20 cellular contexts compared by ENCODE assay signal in the genomic region with DNA sequence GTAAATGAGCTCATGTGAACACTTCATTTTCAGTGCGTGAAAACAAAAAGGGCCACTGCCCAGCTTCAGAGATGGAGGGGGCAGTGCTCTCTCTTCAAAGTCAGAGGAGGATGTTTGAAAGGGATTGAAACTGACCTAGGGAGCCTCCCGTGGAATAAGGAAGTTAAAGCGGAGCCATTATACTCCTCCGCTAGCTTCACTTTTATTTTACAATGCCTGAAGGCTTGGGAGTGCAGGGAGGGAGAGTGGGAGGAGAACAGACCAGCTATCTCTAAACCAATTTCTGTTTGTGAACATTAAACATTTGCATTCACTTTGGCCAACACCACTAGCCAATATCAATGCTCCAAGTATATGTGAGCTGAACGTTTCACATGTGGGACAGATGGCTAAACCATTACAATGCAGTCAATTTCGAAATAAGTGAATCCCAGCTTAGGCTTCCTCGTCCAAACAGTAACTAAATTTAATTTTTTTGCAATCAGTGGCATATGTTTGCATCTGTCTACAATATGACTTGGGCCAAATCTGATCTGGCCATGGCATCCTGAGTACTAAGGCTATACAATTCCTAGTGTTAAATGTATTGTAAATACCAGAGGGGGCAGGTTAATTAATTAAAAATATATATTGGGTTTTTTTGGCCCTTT.
DNase-seq lines count a peak whose midpoint lies in the region; ATAC-seq, FAIRE-seq and TF ChIP-seq lines count a peak whose summit lies in the region.
"Had no signal": no experiment of that assay in that cellular context is flagged by ENCODE, and none has a peak within 500 bp of the region (broad histone marks: within the 10 kb centered on the region; RNA-seq: fewer than 3 reads in every experiment).

No MANE protein-coding gene starts in this region.

- H3K79me1 ChIP-seq in IMR-90 (ENCODE audit: low read depth in 1 of 2, low read length in 2 of 2), result no peaks in the 10 kb centered on the region

- 80% methylated on average over 1 of the region's 7 CpGs; no CpG with 5 or more reads in 1 of the 2 experiments for WGBS in IMR-90 (ENCODE audit: extremely low coverage in 2 of 2, insufficient read length in 1 of 2), 2 experiments
- WGBS in pancreas, 2 donors, result 76 to 79% methylated on average over 7 of the region's 7 CpGs

- H2AFZ ChIP-seq in IMR-90 (replicated peaks; ENCODE audit: low read length, poor library complexity), result no peak overlapping the region

- H2BK20ac ChIP-seq in IMR-90 (ENCODE audit: low read depth, low read length), result no peak overlapping the region

- H2BK120ac ChIP-seq in IMR-90 (ENCODE audit: low read depth, low read length), result no peak overlapping the region

- no peak overlapping the region for H4K91ac ChIP-seq in IMR-90 (ENCODE audit: insufficient read depth, low read depth, low read length)

- ATAC-seq in IMR-90 (ENCODE audit: low read depth) (no peak), pancreas (no peak)
- ATAC-seq: effector memory CD8-positive, alpha-beta T cell; right lobe of liver; T-cell had no signal

- no peaks in the 10 kb centered on the region for H3K27me3 ChIP-seq in IMR-90 (ENCODE audit: control insufficient read depth, insufficient read depth, low read length)
- no peaks in the 10 kb centered on the region for H3K27me3 ChIP-seq in pancreas
- H3K27me3 ChIP-seq: right lobe of liver had no signal

- H3K36me3 ChIP-seq in IMR-90 (ENCODE audit: control insufficient read depth, insufficient read depth, low read length) (no peaks in the 10 kb centered on the region), pancreas (no peaks in the 10 kb centered on the region)
- H3K36me3 ChIP-seq: neutrophil, right lobe of liver had no signal

- no peak overlapping the region for H3K23ac ChIP-seq in IMR-90 (ENCODE audit: low read depth, low read length)

- CTCF ChIA-PET in IMR-90 (lab: Yijun Ruan, JAX), result no interaction called here

- H3K18ac ChIP-seq in IMR-90 (ENCODE audit: low read depth, low read length), result no peak overlapping the region; the same call in 1 of the 2 replicates

- H2BK5ac ChIP-seq in IMR-90 (ENCODE audit: low read depth, low read length, poor library complexity, severe bottlenecking), result no peak overlapping the region

- no peak for FAIRE-seq in pancreas (lab: Jason Lieb, UNC)
- FAIRE-seq: RCC 7860 had no signal

- POLR2A ChIA-PET in IMR-90 (lab: Charles Lee; ENCODE audit: unreplicated experiment), result no interaction called here

- H3K27ac ChIP-seq in IMR-90 (ENCODE audit: insufficient read depth, low read length) (peak overlapping the region; percentile 14; the same call in 1 of the 2 replicates), pancreas (no peak overlapping the region)
- H3K27ac ChIP-seq: neutrophil, right lobe of liver had no signal

- no peak overlapping the region for H3K56ac ChIP-seq in IMR-90 (ENCODE audit: extremely low read depth, insufficient read depth, low read length)

- H4K20me1 ChIP-seq in IMR-90 (ENCODE audit: insufficient read depth, low read length), result no peaks in the 10 kb centered on the region

- intact Hi-C loops in IMR-90 (cut with micrococcal nuclease), result no loop called here
- intact Hi-C loops in pancreas (cut with DNase I), result no loop called here

- H2BK15ac ChIP-seq in IMR-90 (ENCODE audit: low read depth, low read length), result no peak overlapping the region

- dilution Hi-C loops in IMR-90 (cut with HindIII; ENCODE audit: low sequenced_read_pairs, unreplicated experiment), result no loop called here

- no peak overlapping the region for H3K4me3 ChIP-seq in IMR-90 (ENCODE audit: insufficient read depth, low read depth, low read length)
- no peak overlapping the region for H3K4me3 ChIP-seq in astrocyte of the spinal cord (ENCODE audit: low read depth, low read length)
- H3K4me3 ChIP-seq in pancreas, result no peak overlapping the region
- H3K4me3 ChIP-seq: right lobe of liver had no signal

- in situ Hi-C loops in IMR-90 (cut with MboI; ENCODE audit: low sequenced_read_pairs), result no loop called here
- in situ Hi-C loops in astrocyte of the spinal cord (cut with HindIII; ENCODE audit: low sequenced_read_pairs), result no loop called here

- no peak for TF ChIP-seq POLR2A in IMR-90 (IDR thresholded peaks at IDR 0.05; ENCODE audit: low read depth, low read length)

- H3K4me2 ChIP-seq in IMR-90 (ENCODE audit: low read depth, low read length), result no peak overlapping the region

- no peak overlapping the region for H2AK9ac ChIP-seq in IMR-90 (replicated peaks; ENCODE audit: low read depth, low read length, poor library complexity)

- H3K4me1 ChIP-seq in IMR-90 (ENCODE audit: control insufficient read depth, insufficient read depth, low read length) (0 out of 2 replicates have a peak, but pooled peaks cover under 1% of the 10 kb centered on the region), pancreas (no peaks in the 10 kb centered on the region)
- H3K4me1 ChIP-seq: right lobe of liver had no signal

- no peaks in the 10 kb centered on the region for H3K9me1 ChIP-seq in IMR-90 (ENCODE audit: insufficient read depth, low read length)

- H3K14ac ChIP-seq in IMR-90 (replicated peaks; ENCODE audit: low read depth, low read length), result no peak overlapping the region

- H2AK5ac ChIP-seq in IMR-90 (ENCODE audit: low read depth, low read length), result no peak overlapping the region

- no TSS peak for BruUV-seq in IMR-90 (replicated peaks; lab: Mats Ljungman, UMichigan)

- no peak overlapping the region for H3K4ac ChIP-seq in IMR-90 (ENCODE audit: low read depth, low read length)

- DNase-seq in AG20443 (ENCODE audit: low spot score) (peak; percentile 5), IMR-90 (peak; percentile 9), astrocyte of the spinal cord (ENCODE audit: low read depth, low spot score) (peak; percentile 1), left kidney (ENCODE audit: low read depth, low spot score) (peak; percentile 60), NCI-H2081 treated with DMSO at 0.1 percent for 48 hours (lab: John Stamatoyannopoulos, UW) (no peak), NCI-H1436 (lab: John Stamatoyannopoulos, UW) (no peak), pancreas (no peak), NCI-H2107 (lab: John Stamatoyannopoulos, UW) (no peak)
- DNase-seq: activated B cell treated with CpG ODN at 0.5 μM for 24 hours; DMS 273 treated with DMSO at 0.1 percent for 48 hours; effector memory CD8-positive, alpha-beta T cell; H9; immature natural killer cell; KG1; NCI-H146; NCI-H526 treated with DMSO at 0.1 percent for 48 hours; right lobe of liver; T-cell had no signal

- H3K9ac ChIP-seq in IMR-90 (ENCODE audit: low read depth, low read length), result no peak overlapping the region

- H4K5ac ChIP-seq in IMR-90 (ENCODE audit: low read depth, low read length), result peak overlapping the region; percentile 44; the same call in 1 of the 2 replicates

- TF ChIP-seq CTCF in IMR-90 (conservative IDR thresholded peaks at IDR 0.05; ENCODE audit: low read depth, low read length) (no peak), astrocyte of the spinal cord (IDR thresholded peaks at IDR 0.05; ENCODE audit: low read depth, low read length) (no peak), pancreas (IDR thresholded peaks at IDR 0.05) (no peak)

- TF ChIP-seq RAD21 in IMR-90 (IDR thresholded peaks at IDR 0.05; ENCODE audit: low read length), result no peak

- H3K9me3 ChIP-seq in IMR-90 (ENCODE audit: control insufficient read depth, insufficient read depth, low read length) (no peaks in the 10 kb centered on the region), pancreas (no peaks in the 10 kb centered on the region)
- H3K9me3 ChIP-seq: neutrophil, right lobe of liver had no signal

- no peak overlapping the region for H4K8ac ChIP-seq in IMR-90 (ENCODE audit: low read depth in 2 of 2, low read length in 2 of 2)

TF ChIP-seq in IMR-90, 13 proteins besides CTCF, POLR2A, EP300 and RAD21:
- no peak for TF ChIP-seq FOS (IDR thresholded peaks at IDR 0.05; ENCODE audit: low read depth, low read length)
- TF ChIP-seq MAFK (IDR thresholded peaks at IDR 0.05; ENCODE audit: low read depth, low read length), result no peak
- TF ChIP-seq RFX5 (IDR thresholded peaks at IDR 0.05; ENCODE audit: low read depth, low read length), result no peak
- TF ChIP-seq NFE2L2 (IDR thresholded peaks at IDR 0.05; ENCODE audit: low read depth, low read length), result no peak
- no peak for TF ChIP-seq RCOR1 (IDR thresholded peaks at IDR 0.05; ENCODE audit: insufficient replicate concordance, low read length)
- no peak for TF ChIP-seq MAZ (IDR thresholded peaks at IDR 0.05; ENCODE audit: borderline replicate concordance, low read depth, low read length)
- no peak for TF ChIP-seq MXI1 (IDR thresholded peaks at IDR 0.05; ENCODE audit: borderline replicate concordance, low read depth, low read length)
- TF ChIP-seq CHD1 (IDR thresholded peaks at IDR 0.05; ENCODE audit: low read depth, low read length), result no peak
- TF ChIP-seq CEBPB (IDR thresholded peaks at IDR 0.05; ENCODE audit: low read depth, low read length), result no peak
- TF ChIP-seq SMC3 (IDR thresholded peaks at IDR 0.05; ENCODE audit: low read depth, low read length), result no peak
- no peak for TF ChIP-seq BHLHE40 (IDR thresholded peaks at IDR 0.05; ENCODE audit: low read depth, low read length)
- TF ChIP-seq, protein P1, sequence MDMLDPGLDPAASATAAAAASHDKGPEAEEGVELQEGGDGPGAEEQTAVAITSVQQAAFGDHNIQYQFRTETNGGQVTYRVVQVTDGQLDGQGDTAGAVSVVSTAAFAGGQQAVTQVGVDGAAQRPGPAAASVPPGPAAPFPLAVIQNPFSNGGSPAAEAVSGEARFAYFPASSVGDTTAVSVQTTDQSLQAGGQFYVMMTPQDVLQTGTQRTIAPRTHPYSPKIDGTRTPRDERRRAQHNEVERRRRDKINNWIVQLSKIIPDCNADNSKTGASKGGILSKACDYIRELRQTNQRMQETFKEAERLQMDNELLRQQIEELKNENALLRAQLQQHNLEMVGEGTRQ (IDR thresholded peaks at IDR 0.05; ENCODE audit: low read depth, low read length), result no peak
- TF ChIP-seq, protein P2, sequence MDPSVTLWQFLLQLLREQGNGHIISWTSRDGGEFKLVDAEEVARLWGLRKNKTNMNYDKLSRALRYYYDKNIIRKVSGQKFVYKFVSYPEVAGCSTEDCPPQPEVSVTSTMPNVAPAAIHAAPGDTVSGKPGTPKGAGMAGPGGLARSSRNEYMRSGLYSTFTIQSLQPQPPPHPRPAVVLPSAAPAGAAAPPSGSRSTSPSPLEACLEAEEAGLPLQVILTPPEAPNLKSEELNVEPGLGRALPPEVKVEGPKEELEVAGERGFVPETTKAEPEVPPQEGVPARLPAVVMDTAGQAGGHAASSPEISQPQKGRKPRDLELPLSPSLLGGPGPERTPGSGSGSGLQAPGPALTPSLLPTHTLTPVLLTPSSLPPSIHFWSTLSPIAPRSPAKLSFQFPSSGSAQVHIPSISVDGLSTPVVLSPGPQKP (IDR thresholded peaks at IDR 0.05; ENCODE audit: borderline replicate concordance, low read depth, low read length), result no peak
TF ChIP-seq in IMR-90: peak in this region for 0.

Comparison
In these comparisons a context has a peak if more than half of its experiments do, and no peak if none do; other contexts are left out.
1. DNase-seq: peak in AG20443 (single experiment), IMR-90 (single experiment), astrocyte of the spinal cord (single experiment) and left kidney (single experiment); none in NCI-H2081 treated with DMSO at 0.1 percent for 48 hours (single experiment), NCI-H1436 (single experiment), pancreas (0 of 6) and NCI-H2107 (single experiment).